In genomic region chr7:157966490-157966889, GRCh38 we compare ENCODE assay signal across 1 cellular context.
TF ChIP-seq lines count a peak whose summit lies in the region.

No MANE protein-coding gene starts in this region.

TF ChIP-seq in K562, 482 proteins besides CTCF, POLR2A, EP300 and RAD21 (continued from another document):
- TF ChIP-seq ZNF280A (IDR thresholded peaks at IDR 0.05; ENCODE audit: low read depth, partially characterized antibody) = peak; percentile 40
- TF ChIP-seq LARP7 (IDR thresholded peaks at IDR 0.05) = 0 out of 2 replicates have a peak, but pooled peaks have one; percentile 49
- peak; percentile 46; the same call in 1 of the 2 replicates for TF ChIP-seq BCOR (IDR thresholded peaks at IDR 0.05)
- 0 out of 4 replicates have a peak, but pooled peaks of 1 of the 2 experiments have one; percentile 40 for TF ChIP-seq BCLAF1 (IDR thresholded peaks at IDR 0.05; ENCODE audit: borderline replicate concordance in 1 of 2, control insufficient read depth in 1 of 2, low read depth in 2 of 2, low read length in 1 of 2)
- 0 out of 4 replicates have a peak, but pooled peaks of 1 of the 2 experiments have one; percentile 43 for TF ChIP-seq MLLT1 (IDR thresholded peaks at IDR 0.05)
- TF ChIP-seq HDAC1 (IDR thresholded peaks at IDR 0.05) = peak in 1 of 2 experiments; percentile 83; a peak in 2 of 4 replicates
- TF ChIP-seq KDM1A (IDR thresholded peaks at IDR 0.05) = peak; percentile 64
- peak; percentile 15 for TF ChIP-seq NCOA4 (IDR thresholded peaks at IDR 0.05; ENCODE audit: partially characterized antibody)
- 0 out of 2 replicates have a peak, but pooled peaks have one; percentile 48 for TF ChIP-seq MTA1 (IDR thresholded peaks at IDR 0.05; ENCODE audit: borderline replicate concordance)
- TF ChIP-seq PRPF4 (IDR thresholded peaks at IDR 0.05; ENCODE audit: insufficient read depth, low read depth, low read length, poor library complexity, severe bottlenecking) = no peak
